Comparison of ENCODE assay signal across 10 cellular contexts in the genomic region with DNA sequence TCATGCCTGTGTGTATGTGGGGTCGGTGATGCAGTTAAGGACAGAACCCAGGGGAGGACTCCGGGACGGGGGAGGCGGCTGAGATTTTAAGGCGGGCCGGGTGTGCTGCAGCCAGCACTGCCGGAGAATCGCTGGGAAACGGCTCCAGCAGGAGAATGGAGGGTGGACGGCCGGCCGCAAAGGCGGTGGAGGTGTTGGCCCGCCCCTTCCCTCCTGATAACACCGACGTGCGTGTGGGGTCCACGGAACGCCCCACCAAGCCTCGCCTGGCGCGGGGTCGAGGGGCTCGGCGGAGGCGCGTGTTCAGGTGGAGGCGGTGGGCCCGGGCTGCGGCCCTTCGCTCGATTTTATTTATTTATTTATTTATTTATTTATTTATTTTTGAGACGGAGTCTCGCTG. TPM values are rescaled to one million over a fixed set of nuclear protein-coding genes. Genes with fewer than 3 reads are reported as not detected.
DNase-seq lines count a peak whose midpoint lies in the region; ATAC-seq and TF ChIP-seq lines count a peak whose summit lies in the region.
"Had no signal": no experiment of that assay in that cellular context is flagged by ENCODE, and none has a peak within 500 bp of the region (broad histone marks: within the 10 kb centered on the region; RNA-seq: fewer than 3 reads in every experiment).

No MANE protein-coding gene starts in this region.

- DNase-seq in activated T-cell treated with anti-CD3 and anti-CD28 coated beads, Interleukin-2, amount 50 U/mL, for 4 hours: no peak
- no peak for DNase-seq in activated T-cell treated with anti-CD3 and anti-CD28 coated beads for 4 hours
- no peak for DNase-seq in transverse colon
- no peak for DNase-seq in NCI-H187 treated with DMSO at 0.1 percent for 48 hours (lab: John Stamatoyannopoulos, UW)
- DNase-seq in A172 (ENCODE audit: low spot score): no peak
- DNase-seq: NCI-H1105 treated with DMSO at 0.1 percent for 48 hours had no signal

- in situ Hi-C loops in transverse colon (cut with MboI; ENCODE audit: low pct_ligation_motif_present in 1 of 4, low pct_unique_long_range_greater_than_20kb in 1 of 4, low sequenced_read_pairs in 3 of 4): loop anchor here (10.0 to 25.0 kb wide), 4 partner anchors 247 to 455 kb away; a partner anchor contains a TSS

- 96% methylated on average over 15 to 20 of the region's 34 CpGs for WGBS in mesodermal cell (ENCODE audit: insufficient coverage in 2 of 2), 2 experiments
- 86% methylated on average over 34 of the region's 34 CpGs; no CpG with 5 or more reads in 1 of the 2 donors for WGBS in transverse colon (ENCODE audit: low coverage in 1 of 2), 2 donors

- H3K36me3 Mint-ChIP-seq in activated T-cell treated with anti-CD3 and anti-CD28 coated beads, Interleukin-2, amount 50 U/mL, for 4 hours (ENCODE audit: insufficient read depth): no peaks in the 10 kb centered on the region
- no peaks in the 10 kb centered on the region for H3K36me3 Mint-ChIP-seq in brain

- H3K9me3 ChIP-seq in mesodermal cell (ENCODE audit: control insufficient read depth, low read length) (no peaks in the 10 kb centered on the region), transverse colon (no peaks in the 10 kb centered on the region)
- H3K9me3 ChIP-seq: mucosa of descending colon had no signal

- peak overlapping the region; percentile 57 for H3K4me3 ChIP-seq in mesodermal cell (ENCODE audit: extremely low read depth, insufficient read depth, low read length, poor library complexity, severe bottlenecking)
- peak overlapping the region in 3 of 4 donors; percentile 50 to 65 (median 59) for H3K4me3 ChIP-seq in transverse colon

- H3K27me3 Mint-ChIP-seq in activated T-cell treated with anti-CD3 and anti-CD28 coated beads, Interleukin-2, amount 50 U/mL, for 4 hours (ENCODE audit: low read depth): no peaks in the 10 kb centered on the region
- peaks cover 7% of the 10 kb centered on the region for H3K27me3 Mint-ChIP-seq in brain

- intact Hi-C loops in transverse colon (cut with DNase I; ENCODE audit: low total_unique reads): loop anchor here (10.0 kb wide), 1 partner anchor 257 kb away; a partner anchor contains a TSS

- no peak for ATAC-seq in activated T-cell treated with anti-CD3 and anti-CD28 coated beads, Interleukin-2, amount 50 U/mL, for 4 hours
- ATAC-seq in HG03457 (IDR thresholded peaks at IDR 0.05; ENCODE audit: unreplicated experiment): no peak

- peak overlapping the region; percentile 93 for H3K4me3 Mint-ChIP-seq in activated T-cell treated with anti-CD3 and anti-CD28 coated beads, Interleukin-2, amount 50 U/mL, for 4 hours
- H3K4me3 Mint-ChIP-seq in brain: peak overlapping the region; percentile 85 to 95 (median 87)

- TF ChIP-seq CTCF in brain (conservative IDR thresholded peaks at IDR 0.05): no peak
- TF ChIP-seq CTCF in transverse colon (IDR thresholded peaks at IDR 0.05): no peak

- no peak for TF ChIP-seq EP300 in transverse colon (IDR thresholded peaks at IDR 0.05; ENCODE audit: low read depth)

- H3K4me1 ChIP-seq in mesodermal cell (ENCODE audit: control insufficient read depth, insufficient read depth, low read length, poor library complexity, severe bottlenecking) (no peaks in the 10 kb centered on the region), transverse colon (peaks cover 0 to 11% (median 4%) of the 10 kb centered on the region in 4 donors)

- H3K9me3 Mint-ChIP-seq in activated T-cell treated with anti-CD3 and anti-CD28 coated beads, Interleukin-2, amount 50 U/mL, for 4 hours: no peaks in the 10 kb centered on the region
- H3K9me3 Mint-ChIP-seq in brain: peaks cover 0 to 2% (median 0%) of the 10 kb centered on the region in 5 experiments

- peaks cover 12% of the 10 kb centered on the region for H3K4me1 Mint-ChIP-seq in activated T-cell treated with anti-CD3 and anti-CD28 coated beads, Interleukin-2, amount 50 U/mL, for 4 hours (ENCODE audit: low read depth)
- peaks cover 23% of the 10 kb centered on the region for H3K4me1 Mint-ChIP-seq in brain

- peak overlapping the region; percentile 66 to 83 (median 77) for H3K27ac Mint-ChIP-seq in brain

- TF ChIP-seq POLR2A in transverse colon (IDR thresholded peaks at IDR 0.05): no peak

- H3K27ac ChIP-seq in mesodermal cell (ENCODE audit: low read depth, low read length, severe bottlenecking): no peak overlapping the region
- H3K27ac ChIP-seq in transverse colon: peak overlapping the region in 3 of 4 donors; percentile 83 to 93 (median 88)

- H3K36me3 ChIP-seq in mesodermal cell (ENCODE audit: control insufficient read depth, insufficient read depth, low read length) (no peaks in the 10 kb centered on the region), transverse colon (no peaks in the 10 kb centered on the region)

- H3K27me3 ChIP-seq in transverse colon: no peaks in the 10 kb centered on the region

RNA-seq across cellular contexts. Expression of a gene that starts 0.6 kb away (rescaled TPM):
- under 1 TPM in 2 of 3 donors, not detected in 1; 0.16 to 0.27 TPM for total RNA-seq in activated T-cell treated with anti-CD3 and anti-CD28 coated beads, Interleukin-2, amount 50 U/mL, for 4 hours
- 1.4 TPM for polyA plus RNA-seq in brain (ENCODE audit: insufficient read depth, low read depth, low replicate concordance)
- polyA plus RNA-seq in mesodermal cell (2013, experiment 1 of 2): 2.1 TPM
- 1.2 TPM for polyA plus RNA-seq in mesodermal cell (2013, experiment 2 of 2)
- under 1 TPM in 2 of 4 donors, not detected in 2; 0.14 to 0.79 TPM for total RNA-seq in transverse colon
- not detected in 2 replicates for total RNA-seq in A172 (2014; rRNA removed; shearing (Covaris generic))

RNA-seq across cellular contexts. Expression of a gene that starts 13.8 kb away (rescaled TPM):
- not detected for total RNA-seq in activated T-cell treated with anti-CD3 and anti-CD28 coated beads, Interleukin-2, amount 50 U/mL, for 4 hours
- 1.8 TPM for polyA plus RNA-seq in brain (ENCODE audit: insufficient read depth, low read depth, low replicate concordance)
- not detected for polyA plus RNA-seq in mesodermal cell (2013, experiment 1 of 2)
- polyA plus RNA-seq in mesodermal cell (2013, experiment 2 of 2): not detected
- not detected for total RNA-seq in transverse colon
- not detected in 2 replicates for total RNA-seq in A172 (2014; rRNA removed; shearing (Covaris generic))

RNA-seq across cellular contexts. Expression of a gene that starts 17.3 kb away (rescaled TPM):
- total RNA-seq in activated T-cell treated with anti-CD3 and anti-CD28 coated beads, Interleukin-2, amount 50 U/mL, for 4 hours: 10 to 100 TPM; 18.4 to 18.9 (median 18.7) TPM
- polyA plus RNA-seq in brain (ENCODE audit: insufficient read depth, low read depth, low replicate concordance): 19.2 TPM
- 7.2 TPM for polyA plus RNA-seq in mesodermal cell (2013, experiment 1 of 2)
- 5.8 TPM for polyA plus RNA-seq in mesodermal cell (2013, experiment 2 of 2)
- 10 to 100 TPM in 1 of 4 donors, 1 to 10 TPM in 3; 3.2 to 17.6 (median 8.4) TPM for total RNA-seq in transverse colon
- total RNA-seq in A172 (2014; rRNA removed; shearing (Covaris generic)): 17.7 and 18.6 TPM in 2 replicates

RNA-seq across cellular contexts. Expression of a gene that starts 30.0 kb away (rescaled TPM):
- total RNA-seq in activated T-cell treated with anti-CD3 and anti-CD28 coated beads, Interleukin-2, amount 50 U/mL, for 4 hours: under 1 TPM in 2 of 3 donors, not detected in 1; 0.30 to 0.34 TPM
- polyA plus RNA-seq in brain (ENCODE audit: insufficient read depth, low read depth, low replicate concordance): 15.8 TPM
- 59.4 TPM for polyA plus RNA-seq in mesodermal cell (2013, experiment 1 of 2)
- 52.1 TPM for polyA plus RNA-seq in mesodermal cell (2013, experiment 2 of 2)
- total RNA-seq in transverse colon: 100 to 1,000 TPM in 1 of 4 donors, 10 to 100 TPM in 3; 43.0 to 102 (median 61.4) TPM
- total RNA-seq in A172 (2014; rRNA removed; shearing (Covaris generic)): 29.8 and 42.0 TPM in 2 replicates

RNA-seq across cellular contexts. Expression of a gene that starts 41.0 kb away (rescaled TPM):
- total RNA-seq in activated T-cell treated with anti-CD3 and anti-CD28 coated beads, Interleukin-2, amount 50 U/mL, for 4 hours: not detected
- polyA plus RNA-seq in brain (ENCODE audit: insufficient read depth, low read depth, low replicate concordance): 3.7 TPM
- not detected for polyA plus RNA-seq in mesodermal cell (2013, experiment 1 of 2)
- polyA plus RNA-seq in mesodermal cell (2013, experiment 2 of 2): not detected
- total RNA-seq in transverse colon: not detected
- total RNA-seq in A172 (2014; rRNA removed; shearing (Covaris generic)): 0.05 TPM in 1 of 2 replicates, not detected in the other
